Comparison of ENCODE assay signal across 1 cellular context in the genomic region with DNA sequence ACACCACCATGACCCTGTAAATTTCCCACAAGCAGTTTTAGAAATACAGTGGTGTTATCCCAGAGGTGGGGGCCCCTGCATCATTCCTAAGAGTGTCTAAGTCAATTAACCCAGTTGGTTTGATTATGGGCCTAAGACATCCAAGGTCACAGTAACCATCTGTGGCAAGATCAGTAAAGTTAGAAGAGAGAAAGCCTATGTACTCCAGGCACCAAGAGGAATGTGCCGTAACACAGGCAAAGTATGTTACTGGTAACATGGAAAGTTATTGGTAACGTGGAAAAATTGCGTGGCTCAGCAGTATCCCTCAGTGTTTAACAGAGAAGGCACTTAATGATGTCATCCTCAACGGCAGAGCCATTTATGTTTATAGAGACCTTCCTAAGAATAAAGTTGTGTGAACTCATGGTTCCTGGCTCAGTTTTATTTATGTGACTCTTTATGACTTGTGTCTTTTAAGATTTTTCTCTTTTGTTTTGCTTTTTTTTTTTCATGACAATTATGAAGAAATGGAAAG.
TF ChIP-seq lines count a peak whose summit lies in the region.

No MANE protein-coding gene starts in this region.

TF ChIP-seq in WTC11, 78 proteins besides CTCF, POLR2A, EP300 and RAD21 (continued from another document):
- TF ChIP-seq, protein P1, sequence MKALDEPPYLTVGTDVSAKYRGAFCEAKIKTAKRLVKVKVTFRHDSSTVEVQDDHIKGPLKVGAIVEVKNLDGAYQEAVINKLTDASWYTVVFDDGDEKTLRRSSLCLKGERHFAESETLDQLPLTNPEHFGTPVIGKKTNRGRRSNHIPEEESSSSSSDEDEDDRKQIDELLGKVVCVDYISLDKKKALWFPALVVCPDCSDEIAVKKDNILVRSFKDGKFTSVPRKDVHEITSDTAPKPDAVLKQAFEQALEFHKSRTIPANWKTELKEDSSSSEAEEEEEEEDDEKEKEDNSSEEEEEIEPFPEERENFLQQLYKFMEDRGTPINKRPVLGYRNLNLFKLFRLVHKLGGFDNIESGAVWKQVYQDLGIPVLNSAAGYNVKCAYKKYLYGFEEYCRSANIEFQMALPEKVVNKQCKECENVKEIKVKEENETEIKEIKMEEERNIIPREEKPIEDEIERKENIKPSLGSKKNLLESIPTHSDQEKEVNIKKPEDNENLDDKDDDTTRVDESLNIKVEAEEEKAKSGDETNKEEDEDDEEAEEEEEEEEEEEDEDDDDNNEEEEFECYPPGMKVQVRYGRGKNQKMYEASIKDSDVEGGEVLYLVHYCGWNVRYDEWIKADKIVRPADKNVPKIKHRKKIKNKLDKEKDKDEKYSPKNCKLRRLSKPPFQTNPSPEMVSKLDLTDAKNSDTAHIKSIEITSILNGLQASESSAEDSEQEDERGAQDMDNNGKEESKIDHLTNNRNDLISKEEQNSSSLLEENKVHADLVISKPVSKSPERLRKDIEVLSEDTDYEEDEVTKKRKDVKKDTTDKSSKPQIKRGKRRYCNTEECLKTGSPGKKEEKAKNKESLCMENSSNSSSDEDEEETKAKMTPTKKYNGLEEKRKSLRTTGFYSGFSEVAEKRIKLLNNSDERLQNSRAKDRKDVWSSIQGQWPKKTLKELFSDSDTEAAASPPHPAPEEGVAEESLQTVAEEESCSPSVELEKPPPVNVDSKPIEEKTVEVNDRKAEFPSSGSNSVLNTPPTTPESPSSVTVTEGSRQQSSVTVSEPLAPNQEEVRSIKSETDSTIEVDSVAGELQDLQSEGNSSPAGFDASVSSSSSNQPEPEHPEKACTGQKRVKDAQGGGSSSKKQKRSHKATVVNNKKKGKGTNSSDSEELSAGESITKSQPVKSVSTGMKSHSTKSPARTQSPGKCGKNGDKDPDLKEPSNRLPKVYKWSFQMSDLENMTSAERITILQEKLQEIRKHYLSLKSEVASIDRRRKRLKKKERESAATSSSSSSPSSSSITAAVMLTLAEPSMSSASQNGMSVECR (CRISPR knock-in tag; IDR thresholded peaks at IDR 0.05; ENCODE audit: borderline replicate concordance) = no peak
- TF ChIP-seq SP1 (CRISPR knock-in tag; conservative IDR thresholded peaks at IDR 0.05) (no peak), ZNF263 (CRISPR knock-in tag; IDR thresholded peaks at IDR 0.05; ENCODE audit: low read depth) (no peak)
- TF ChIP-seq, protein P2, sequence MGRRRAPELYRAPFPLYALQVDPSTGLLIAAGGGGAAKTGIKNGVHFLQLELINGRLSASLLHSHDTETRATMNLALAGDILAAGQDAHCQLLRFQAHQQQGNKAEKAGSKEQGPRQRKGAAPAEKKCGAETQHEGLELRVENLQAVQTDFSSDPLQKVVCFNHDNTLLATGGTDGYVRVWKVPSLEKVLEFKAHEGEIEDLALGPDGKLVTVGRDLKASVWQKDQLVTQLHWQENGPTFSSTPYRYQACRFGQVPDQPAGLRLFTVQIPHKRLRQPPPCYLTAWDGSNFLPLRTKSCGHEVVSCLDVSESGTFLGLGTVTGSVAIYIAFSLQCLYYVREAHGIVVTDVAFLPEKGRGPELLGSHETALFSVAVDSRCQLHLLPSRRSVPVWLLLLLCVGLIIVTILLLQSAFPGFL (CRISPR knock-in tag; IDR thresholded peaks at IDR 0.05; ENCODE audit: borderline replicate concordance) = no peak
TF ChIP-seq in WTC11: peak in this region for 0.
